ENCODE assay signal across 9 cellular contexts in genomic region chr9:133371261-133371711, GRCh38. TPM values are rescaled to one million over a fixed set of nuclear protein-coding genes. Genes with fewer than 3 reads are reported as not detected.
A peak's percentile ranks its signal among the peaks of the same experiment; 100 is the strongest.
DNase-seq lines count a peak whose midpoint lies in the region; ATAC-seq and TF ChIP-seq lines count a peak whose summit lies in the region.
"Had no signal": no experiment of that assay in that cellular context is flagged by ENCODE, and none has a peak within 500 bp of the region (broad histone marks: within the 10 kb centered on the region; RNA-seq: fewer than 3 reads in every experiment).

No MANE protein-coding gene starts in this region.

- H3K27me3 Mint-ChIP-seq in CD4-positive, alpha-beta T cell = no peaks in the 10 kb centered on the region
- no peaks in the 10 kb centered on the region for H3K27me3 Mint-ChIP-seq in chondrocyte (ENCODE audit: low read depth)
- peaks cover 11% of the 10 kb centered on the region for H3K27me3 Mint-ChIP-seq in GM23338 (ENCODE audit: insufficient read depth, low read depth, poor library complexity)

- CTCF ChIA-PET in CD4-positive, alpha-beta T cell (lab: Charles Lee) = interaction anchor here (1.0 to 1.8 kb wide), 8 partner anchors 12 to 341 kb away, joined by 3 to 19 read pairs (median 7); partner anchors contain the start of genes GTF3C5, MED22, RPL7A and SURF1

- peak overlapping the region; percentile 94 for H3K27ac Mint-ChIP-seq in CD4-positive, alpha-beta T cell
- H3K27ac Mint-ChIP-seq in chondrocyte (ENCODE audit: unreplicated experiment) (peak overlapping the region; percentile 52), GM23338 (no peak overlapping the region; the same call in 1 of the 2 replicates)

- H2AFZ ChIP-seq in GM23338 = no peak overlapping the region

- peak overlapping the region; percentile 40 to 60 (median 50) for H3K9ac ChIP-seq in skeletal muscle tissue (ENCODE audit: low read depth in 1 of 3, low read length in 3 of 3)

- POLR2A ChIA-PET in CD4-positive, alpha-beta T cell (lab: Charles Lee) = interaction anchor here (0.6 to 8.7 kb wide), 14 partner anchors 9 to 237 kb away, joined by 3 to 109 read pairs (median 4); partner anchors contain the start of genes MED22, RPL7A, SLC2A6 and SURF1

- H3K9me3 Mint-ChIP-seq in CD4-positive, alpha-beta T cell = no peaks in the 10 kb centered on the region
- no peaks in the 10 kb centered on the region for H3K9me3 Mint-ChIP-seq in chondrocyte (ENCODE audit: low read depth)
- no peaks in the 10 kb centered on the region for H3K9me3 Mint-ChIP-seq in GM23338

- H3K4me1 Mint-ChIP-seq in CD4-positive, alpha-beta T cell (ENCODE audit: low read depth) = peaks cover 64% of the 10 kb centered on the region
- H3K4me1 Mint-ChIP-seq in chondrocyte (ENCODE audit: low read depth) (peaks cover 62% of the 10 kb centered on the region), GM23338 (peaks cover 18% of the 10 kb centered on the region)

- H3K4me3 ChIP-seq in skeletal muscle tissue (ENCODE audit: low read length in 3 of 3) (peak overlapping the region in 1 of 3 donors; percentile 35), GM23338 (no peak overlapping the region)
- H3K4me3 ChIP-seq: SJSA1 had no signal

- peak; percentile 61 for ATAC-seq in CD4-positive, alpha-beta T cell (ENCODE audit: poor library complexity)
- ATAC-seq in HG02981 (IDR thresholded peaks at IDR 0.05; ENCODE audit: unreplicated experiment) (no peak), GM19328 (IDR thresholded peaks at IDR 0.05; ENCODE audit: unreplicated experiment) (no peak), Right ventricle myocardium inferior (no peak), GM23338 (no peak)

- no peaks in the 10 kb centered on the region for H3K9me2 ChIP-seq in GM23338 (ENCODE audit: insufficient read depth)

- no peaks in the 10 kb centered on the region for H3K9me3 ChIP-seq in CD4-positive, alpha-beta T cell (ENCODE audit: control insufficient read depth, low read length)
- no peaks in the 10 kb centered on the region for H3K9me3 ChIP-seq in skeletal muscle tissue (ENCODE audit: control insufficient read depth in 3 of 3, low read length in 3 of 3)

- H4K20me1 ChIP-seq in GM23338 (replicated peaks; ENCODE audit: insufficient read depth) = peaks cover 71% of the 10 kb centered on the region

- H3K4me3 Mint-ChIP-seq in CD4-positive, alpha-beta T cell = peak overlapping the region; percentile 72
- H3K4me3 Mint-ChIP-seq in chondrocyte (ENCODE audit: unreplicated experiment) (no peak overlapping the region), GM23338 (no peak overlapping the region; the same call in 2 of the 3 replicates)

- H3K36me3 ChIP-seq in skeletal muscle tissue (ENCODE audit: control insufficient read depth in 3 of 3, insufficient read depth in 3 of 3, low read length in 3 of 3) (peaks cover 15 to 21% (median 15%) of the 10 kb centered on the region in 3 donors), GM23338 (ENCODE audit: insufficient read depth) (peaks cover 7% of the 10 kb centered on the region)

- peaks cover 87% of the 10 kb centered on the region for H3K79me2 ChIP-seq in GM23338 (replicated peaks; ENCODE audit: insufficient read depth)

- H3K4me2 ChIP-seq in GM23338 = no peak overlapping the region

- H3K4me1 ChIP-seq in skeletal muscle tissue (ENCODE audit: control insufficient read depth in 3 of 3, insufficient read depth in 3 of 3, low read length in 3 of 3) (peaks cover 65 to 74% (median 71%) of the 10 kb centered on the region in 3 donors), GM23338 (ENCODE audit: insufficient read depth) (peaks cover 6% of the 10 kb centered on the region; the same call in 1 of the 2 replicates)

- intact Hi-C loops in CD4-positive, alpha-beta T cell (cut with DNase I, micrococcal nuclease) = loop anchor here (1.0 to 2.0 kb wide), 4 partner anchors 14 to 184 kb away; partner anchors contain the start of genes SURF1 (in 2 of the 2), SURF2 (in 2 of the 2), MED22 (in 1 of the 2) and RPL7A (in 1 of the 2)
- intact Hi-C loops in Right ventricle myocardium inferior (cut with DNase I) = no loop called here

- H3K27me3 ChIP-seq in CD4-positive, alpha-beta T cell (ENCODE audit: control insufficient read depth, insufficient read depth, low read length) = no peaks in the 10 kb centered on the region
- H3K27me3 ChIP-seq in skeletal muscle tissue (ENCODE audit: control insufficient read depth in 3 of 3, insufficient read depth in 3 of 3, low read length in 3 of 3) = no peaks in the 10 kb centered on the region
- no peaks in the 10 kb centered on the region for H3K27me3 ChIP-seq in GM23338 (ENCODE audit: insufficient read depth)
- H3K27me3 ChIP-seq: SJSA1 had no signal

- H3F3A ChIP-seq in GM23338 (replicated peaks; ENCODE audit: low read depth) = no peaks in the 10 kb centered on the region

- peak overlapping the region; percentile 88 for H3K27ac ChIP-seq in CD4-positive, alpha-beta T cell (ENCODE audit: low read depth, low read length)
- peak overlapping the region; percentile 36 for H3K27ac ChIP-seq in skeletal muscle tissue (ENCODE audit: low read depth, low read length)
- H3K27ac ChIP-seq in GM23338 (ENCODE audit: low read depth) = no peak overlapping the region
- H3K27ac ChIP-seq: SJSA1 had no signal

- peaks cover 53% of the 10 kb centered on the region for H3K36me3 Mint-ChIP-seq in CD4-positive, alpha-beta T cell (ENCODE audit: low read depth)
- peaks cover 14% of the 10 kb centered on the region for H3K36me3 Mint-ChIP-seq in chondrocyte (ENCODE audit: low read depth)
- H3K36me3 Mint-ChIP-seq in GM23338 (ENCODE audit: low read depth) = peaks cover 47% of the 10 kb centered on the region

- DNase-seq in CD4-positive, alpha-beta T cell = peak; percentile 50 to 65 (median 60)
- DNase-seq in activated CD4-positive, alpha-beta T cell treated with anti-CD3 and anti-CD28 coated beads for 4 hours = peak; percentile 70 to 73
- DNase-seq in chondrocyte (ENCODE audit: low spot score) (no peak), Right ventricle myocardium inferior (ENCODE audit: missing footprints) (no peak), GM23338 (ENCODE audit: low spot score) (no peak)

- peak; percentile 36 for TF ChIP-seq CTCF in CD4-positive, alpha-beta T cell (IDR thresholded peaks at IDR 0.05)
- no peak for TF ChIP-seq CTCF in chondrocyte (IDR thresholded peaks at IDR 0.05)
- no peak for TF ChIP-seq CTCF in GM23338 (conservative IDR thresholded peaks at IDR 0.05; ENCODE audit: low read depth in 2 of 2)

TF ChIP-seq in GM23338, 12 proteins besides CTCF, POLR2A, EP300 and RAD21 (continues in another document):
- TF ChIP-seq ZNF114 (CRISPR knock-in tag; IDR thresholded peaks at IDR 0.05) (no peak), POLR2AphosphoS5 (IDR thresholded peaks at IDR 0.05; ENCODE audit: low read depth) (no peak), EZH2 (IDR thresholded peaks at IDR 0.05; ENCODE audit: low read depth, unreplicated experiment) (no peak), ZNF331 (CRISPR knock-in tag; IDR thresholded peaks at IDR 0.05; ENCODE audit: low read depth) (no peak), JUNB (IDR thresholded peaks at IDR 0.05; ENCODE audit: unreplicated experiment) (no peak)

RNA-seq across cellular contexts. Expression of gene SURF4, which starts 4.6 kb away (rescaled TPM):
- total RNA-seq in CD4-positive, alpha-beta T cell = 10 to 100 TPM; 90.7 to 94.6 TPM
- total RNA-seq in chondrocyte (242 to 285 TPM (median 243 TPM) in 3 replicates), skeletal muscle tissue (166 TPM), Right ventricle myocardium inferior (68.4 TPM)
- total RNA-seq in GM23338 (2014; rRNA removed; shearing (Covaris generic)) = 242 and 261 TPM in 2 replicates
- polyA plus RNA-seq in GM23338 (2016; fragmentation: Nextera tagmentation; extraction: Ambion mirVana) = 66.3 and 67.7 TPM in 2 replicates

RNA-seq across cellular contexts. Expression of gene STKLD1, which starts 4.9 kb away (rescaled TPM):
- 1 to 10 TPM in 1 of 2 experiments, under 1 TPM in 1; 0.59 to 1.0 TPM for total RNA-seq in CD4-positive, alpha-beta T cell
- 1.2 to 1.9 TPM (median 1.8 TPM) in 3 replicates for total RNA-seq in chondrocyte
- total RNA-seq in skeletal muscle tissue = 1.0 TPM
- total RNA-seq in Right ventricle myocardium inferior = 0.27 TPM
- not detected in 2 replicates for total RNA-seq in GM23338 (2014; rRNA removed; shearing (Covaris generic))
- 0.57 TPM in 1 of 2 replicates, not detected in the other for polyA plus RNA-seq in GM23338 (2016; fragmentation: Nextera tagmentation; extraction: Ambion mirVana)

RNA-seq across cellular contexts. Expression of gene SURF2, which starts 14.9 kb away (rescaled TPM):
- total RNA-seq in CD4-positive, alpha-beta T cell = 10 to 100 TPM; 12.7 TPM
- total RNA-seq in chondrocyte = 12.5 to 13.3 TPM (median 13.2 TPM) in 3 replicates
- 12.5 TPM for total RNA-seq in skeletal muscle tissue
- total RNA-seq in Right ventricle myocardium inferior = 13.2 TPM
- 32.4 and 39.9 TPM in 2 replicates for total RNA-seq in GM23338 (2014; rRNA removed; shearing (Covaris generic))
- polyA plus RNA-seq in GM23338 (2016; fragmentation: Nextera tagmentation; extraction: Ambion mirVana) = 100 and 104 TPM in 2 replicates

RNA-seq across cellular contexts. Expression of gene SURF1, which starts 15.0 kb away (rescaled TPM):
- total RNA-seq in CD4-positive, alpha-beta T cell = 10 to 100 TPM; 42.5 to 45.9 TPM
- 27.2 to 31.3 TPM (median 31.0 TPM) in 3 replicates for total RNA-seq in chondrocyte
- 24.5 TPM for total RNA-seq in skeletal muscle tissue
- 62.6 TPM for total RNA-seq in Right ventricle myocardium inferior
- 21.6 and 39.1 TPM in 2 replicates for total RNA-seq in GM23338 (2014; rRNA removed; shearing (Covaris generic))
- polyA plus RNA-seq in GM23338 (2016; fragmentation: Nextera tagmentation; extraction: Ambion mirVana) = 51.5 and 52.6 TPM in 2 replicates

RNA-seq across cellular contexts. Expression of gene RPL7A, which starts 23.3 kb away (rescaled TPM):
- total RNA-seq in CD4-positive, alpha-beta T cell = 1,000 to 10,000 TPM; 2,613 to 2,686 TPM
- total RNA-seq in chondrocyte = 1,095 to 1,183 TPM (median 1,126 TPM) in 3 replicates
- 2,342 TPM for total RNA-seq in skeletal muscle tissue
- 977 TPM for total RNA-seq in Right ventricle myocardium inferior
- 2,020 and 2,188 TPM in 2 replicates for total RNA-seq in GM23338 (2014; rRNA removed; shearing (Covaris generic))
- polyA plus RNA-seq in GM23338 (2016; fragmentation: Nextera tagmentation; extraction: Ambion mirVana) = 1,644 and 1,788 TPM in 2 replicates

Comparison
In these comparisons a context has a peak if more than half of its experiments do, and no peak if none do; other contexts are left out.
1. DNase-seq: peak in CD4-positive, alpha-beta T cell (10 of 10) and activated CD4-positive, alpha-beta T cell treated with anti-CD3 and anti-CD28 coated beads for 4 hours (2 of 2); none in chondrocyte (single experiment), Right ventricle myocardium inferior (single experiment) and GM23338 (single experiment).